Comparison of ENCODE assay signal across 8 cellular contexts in genomic region chr6:35727935-35728662, GRCh38. TPM values are rescaled to one million over a fixed set of nuclear protein-coding genes. Genes with fewer than 3 reads are reported as not detected.
A peak's percentile ranks its signal among the peaks of the same experiment; 100 is the strongest.
DNase-seq lines count a peak whose midpoint lies in the region; ATAC-seq and TF ChIP-seq lines count a peak whose summit lies in the region.

No MANE protein-coding gene starts in this region.

- H3K4me3 Mint-ChIP-seq in stimulated activated naive CD8-positive, alpha-beta T cell treated with anti-CD3 and anti-CD28 coated beads, Interleukin-15, Interleukin-2, amounts not matched to agents 100 ng/mL and 50 ng/mL, for 24 hours: peak overlapping the region; percentile 72

- no peaks in the 10 kb centered on the region for H3K79me2 ChIP-seq in neural cell (replicated peaks; ENCODE audit: insufficient read depth, low read length)

- no peaks in the 10 kb centered on the region for H3K9me2 ChIP-seq in neural cell (ENCODE audit: insufficient read depth, low read length)

- peaks cover 79% of the 10 kb centered on the region for H3K4me1 Mint-ChIP-seq in stimulated activated naive CD8-positive, alpha-beta T cell treated with anti-CD3 and anti-CD28 coated beads, Interleukin-15, Interleukin-2, amounts not matched to agents 100 ng/mL and 50 ng/mL, for 24 hours (ENCODE audit: low read depth)

- no peaks in the 10 kb centered on the region for H3K27me3 ChIP-seq in neural cell (ENCODE audit: insufficient read depth, low read depth, low read length)

- no peaks in the 10 kb centered on the region for H3K9me3 Mint-ChIP-seq in stimulated activated naive CD8-positive, alpha-beta T cell treated with anti-CD3 and anti-CD28 coated beads, Interleukin-15, Interleukin-2, amounts not matched to agents 100 ng/mL and 50 ng/mL, for 24 hours

- peak overlapping the region; percentile 91 for H3K4me2 ChIP-seq in neural cell (ENCODE audit: low read length)

- no peak for TF ChIP-seq EP300 in neural cell (conservative IDR thresholded peaks at IDR 0.05; ENCODE audit: poor library complexity, severe bottlenecking)

- peaks cover 5% of the 10 kb centered on the region for H3F3A ChIP-seq in neural cell (ENCODE audit: insufficient read depth, low read length, poor library complexity, severe bottlenecking)

- H3K9ac ChIP-seq in neural cell (ENCODE audit: low read length): peak overlapping the region; percentile 90

- H4K20me1 ChIP-seq in neural cell (ENCODE audit: insufficient read depth): no peaks in the 10 kb centered on the region

- H3K36me3 Mint-ChIP-seq in stimulated activated naive CD8-positive, alpha-beta T cell treated with anti-CD3 and anti-CD28 coated beads, Interleukin-15, Interleukin-2, amounts not matched to agents 100 ng/mL and 50 ng/mL, for 24 hours (ENCODE audit: low read depth): no peaks in the 10 kb centered on the region

- H3K9me3 ChIP-seq in neural cell (ENCODE audit: low read length): no peaks in the 10 kb centered on the region

- H2AFZ ChIP-seq in neural cell (ENCODE audit: low read depth, low read length): peak overlapping the region; percentile 94

- ATAC-seq in GM21529 (IDR thresholded peaks at IDR 0.05; ENCODE audit: unreplicated experiment): peak; percentile 43

- H3K27ac ChIP-seq in neural cell (ENCODE audit: low read length): peak overlapping the region; percentile 82

- TF ChIP-seq CTCF in neural cell (IDR thresholded peaks at IDR 0.05; ENCODE audit: poor library complexity, severe bottlenecking): no peak

- peak overlapping the region; percentile 91 for H3K27ac Mint-ChIP-seq in stimulated activated naive CD8-positive, alpha-beta T cell treated with anti-CD3 and anti-CD28 coated beads, Interleukin-15, Interleukin-2, amounts not matched to agents 100 ng/mL and 50 ng/mL, for 24 hours

- no peaks in the 10 kb centered on the region for H3K36me3 ChIP-seq in neural cell (ENCODE audit: insufficient read depth, low read length)

- H3K4me3 ChIP-seq in neural cell (ENCODE audit: low read length): peak overlapping the region; percentile 83

- TF ChIP-seq RAD21 in neural cell (conservative IDR thresholded peaks at IDR 0.05): no peak

- no peaks in the 10 kb centered on the region for H3K27me3 Mint-ChIP-seq in stimulated activated naive CD8-positive, alpha-beta T cell treated with anti-CD3 and anti-CD28 coated beads, Interleukin-15, Interleukin-2, amounts not matched to agents 100 ng/mL and 50 ng/mL, for 24 hours

- peak; percentile 79 for DNase-seq in D341Med (ENCODE audit: low spot score)
- DNase-seq in LHCN-M2 (ENCODE audit: low read depth): peak; percentile 98
- DNase-seq in SHP77 (lab: John Stamatoyannopoulos, UW): peak; percentile 76 to 81
- peak; percentile 88 for DNase-seq in activated gamma-delta T cell (lab: John Stamatoyannopoulos, UW)
- peak; percentile 98 for DNase-seq in fibroblast of the conjunctiva (ENCODE audit: low read depth)

TF ChIP-seq in neural cell, 6 proteins besides CTCF, POLR2A, EP300 and RAD21:
- TF ChIP-seq SMC3 (conservative IDR thresholded peaks at IDR 0.05; ENCODE audit: poor library complexity) (peak; percentile 7), MXI1 (conservative IDR thresholded peaks at IDR 0.05; ENCODE audit: poor library complexity, severe bottlenecking) (peak; percentile 62), EZH2 (IDR thresholded peaks at IDR 0.05; ENCODE audit: borderline replicate concordance, insufficient read depth, low read length, poor library complexity, severe bottlenecking) (no peak)
TF ChIP-seq in neural cell: peak in this region for 2.

RNA-seq across cellular contexts. Expression of gene ARMC12, which starts 8.7 kb away (rescaled TPM):
- total RNA-seq in LHCN-M2 (2014; rRNA removed): 0.29 TPM in 1 of 2 replicates, not detected in the other
- polyA plus RNA-seq in LHCN-M2 (2012): 0.44 TPM
- 2.2 and 4.9 TPM in 2 replicates for polyA plus RNA-seq in neural cell
- polyA minus RNA-seq in neural cell: 0.49 and 1.3 TPM in 2 replicates

RNA-seq across cellular contexts. Expression of gene FKBP5, which starts 39.4 kb away (rescaled TPM):
- total RNA-seq in LHCN-M2 (2014; rRNA removed): 68.0 and 105 TPM in 2 replicates
- 49.2 TPM for polyA plus RNA-seq in LHCN-M2 (2012)
- polyA plus RNA-seq in neural cell: 0.84 and 1.2 TPM in 2 replicates
- 2.3 and 2.7 TPM in 2 replicates for polyA minus RNA-seq in neural cell

RNA-seq across cellular contexts. Expression of gene CLPSL2, which starts 48.3 kb away (rescaled TPM):
- total RNA-seq in LHCN-M2 (2014; rRNA removed): not detected in 2 replicates
- polyA plus RNA-seq in LHCN-M2 (2012): 0.44 TPM
- not detected in 2 replicates for polyA plus RNA-seq in neural cell
- not detected in 2 replicates for polyA minus RNA-seq in neural cell

RNA-seq across cellular contexts. Expression of gene CLPSL1, which starts 52.7 kb away (rescaled TPM):
- not detected in 2 replicates for total RNA-seq in LHCN-M2 (2014; rRNA removed)
- not detected for polyA plus RNA-seq in LHCN-M2 (2012)
- polyA plus RNA-seq in neural cell: not detected in 2 replicates
- not detected in 2 replicates for polyA minus RNA-seq in neural cell

Comparison
In these comparisons a context has a peak if more than half of its experiments do, and no peak if none do; other contexts are left out.
1. Peak in every context shown above with its lines: DNase-seq, ATAC-seq, H3K4me3 ChIP-seq and H3K27ac ChIP-seq.